In the genomic region with DNA sequence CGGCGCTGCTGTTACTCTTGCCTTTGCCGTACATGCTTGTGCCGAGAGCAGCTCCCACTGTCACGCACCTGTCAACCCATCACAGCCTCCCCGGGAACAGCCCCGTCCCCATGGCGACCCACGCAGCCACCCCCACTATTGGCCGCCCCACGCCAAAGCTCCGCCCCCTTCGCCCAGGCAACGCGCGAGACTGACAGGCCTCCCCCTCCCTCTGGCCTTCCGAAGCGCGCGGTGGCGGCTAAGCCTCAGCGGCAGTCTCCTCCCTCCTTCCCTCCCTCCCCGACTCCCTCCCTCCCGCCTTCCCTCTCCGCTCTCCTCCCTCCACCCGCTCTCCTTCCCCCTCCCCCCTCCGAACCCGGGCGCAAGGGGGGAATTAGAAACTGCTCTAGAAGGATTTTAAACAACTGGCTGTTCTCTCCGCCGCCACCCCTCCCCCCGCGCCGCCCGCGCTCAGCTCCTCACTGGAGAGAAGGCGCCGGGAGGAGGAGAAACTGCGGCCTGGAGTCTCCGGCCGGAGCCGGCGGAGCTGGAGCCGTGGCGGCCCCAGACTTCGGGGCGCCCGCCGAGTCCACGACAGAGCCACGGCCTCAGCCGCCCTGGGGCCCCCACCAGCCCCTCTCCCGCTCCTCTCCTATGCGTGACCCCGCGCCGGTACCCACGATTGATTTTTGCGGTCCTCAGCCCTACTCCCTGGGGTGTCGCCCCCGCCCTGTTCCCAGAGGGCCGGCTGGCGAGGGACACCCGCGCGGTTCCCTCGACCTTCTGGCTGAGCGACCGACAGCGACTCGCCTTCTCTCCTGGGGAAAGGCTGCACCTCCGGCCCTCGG, we compare ENCODE assay signal across 1 cellular context.
TF ChIP-seq lines count a peak whose summit lies in the region.

A gene (minus strand): TSS at position 89 of the 827 bp plus-strand sequence. CDS start 55 bp downstream, at position 34.

TF ChIP-seq in K562, 482 proteins besides CTCF, POLR2A, EP300 and RAD21 (continued from another document and continues in another):
- TF ChIP-seq, protein P1, sequence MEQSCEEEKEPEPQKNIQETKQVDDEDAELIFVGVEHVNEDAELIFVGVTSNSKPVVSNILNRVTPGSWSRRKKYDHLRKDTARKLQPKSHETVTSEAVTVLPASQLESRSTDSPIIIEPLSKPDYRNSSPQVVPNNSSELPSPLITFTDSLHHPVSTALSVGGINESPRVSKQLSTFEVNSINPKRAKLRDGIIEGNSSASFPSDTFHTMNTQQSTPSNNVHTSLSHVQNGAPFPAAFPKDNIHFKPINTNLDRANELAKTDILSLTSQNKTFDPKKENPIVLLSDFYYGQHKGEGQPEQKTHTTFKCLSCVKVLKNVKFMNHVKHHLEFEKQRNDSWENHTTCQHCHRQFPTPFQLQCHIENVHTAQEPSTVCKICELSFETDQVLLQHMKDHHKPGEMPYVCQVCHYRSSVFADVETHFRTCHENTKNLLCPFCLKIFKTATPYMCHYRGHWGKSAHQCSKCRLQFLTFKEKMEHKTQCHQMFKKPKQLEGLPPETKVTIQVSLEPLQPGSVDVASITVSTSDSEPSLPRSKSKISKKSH (CRISPR knock-in tag; IDR thresholded peaks at IDR 0.05): no peak
- TF ChIP-seq CHCHD3 (CRISPR knock-in tag; IDR thresholded peaks at IDR 0.05) (no peak), FOXA1 (IDR thresholded peaks at IDR 0.05; ENCODE audit: borderline replicate concordance) (no peak), ZNF197 (CRISPR knock-in tag; IDR thresholded peaks at IDR 0.05; ENCODE audit: low read depth) (peak; percentile 84; the same call in 1 of the 2 replicates), ZNF316 (IDR thresholded peaks at IDR 0.05) (no peak), ZNF75A (CRISPR knock-in tag; IDR thresholded peaks at IDR 0.05) (no peak), MAFK (IDR thresholded peaks at IDR 0.05; ENCODE audit: low read length) (no peak), TAF9B (IDR thresholded peaks at IDR 0.05; ENCODE audit: partially characterized antibody) (peak; percentile 78), ZNF79 (CRISPR knock-in tag; IDR thresholded peaks at IDR 0.05; ENCODE audit: low read depth) (no peak), ETS2 (tag; IDR thresholded peaks at IDR 0.05; ENCODE audit: borderline replicate concordance, poor library complexity, severe bottlenecking) (no peak), CEBPG (CRISPR knock-in tag; IDR thresholded peaks at IDR 0.05) (no peak), CEBPG (tag; conservative IDR thresholded peaks at IDR 0.05 in 1 of 2, IDR thresholded peaks at IDR 0.05 in 1 of 2) (no peak), DMBX1 (CRISPR knock-in tag; IDR thresholded peaks at IDR 0.05; ENCODE audit: borderline replicate concordance) (no peak)
- TF ChIP-seq, protein P2, sequence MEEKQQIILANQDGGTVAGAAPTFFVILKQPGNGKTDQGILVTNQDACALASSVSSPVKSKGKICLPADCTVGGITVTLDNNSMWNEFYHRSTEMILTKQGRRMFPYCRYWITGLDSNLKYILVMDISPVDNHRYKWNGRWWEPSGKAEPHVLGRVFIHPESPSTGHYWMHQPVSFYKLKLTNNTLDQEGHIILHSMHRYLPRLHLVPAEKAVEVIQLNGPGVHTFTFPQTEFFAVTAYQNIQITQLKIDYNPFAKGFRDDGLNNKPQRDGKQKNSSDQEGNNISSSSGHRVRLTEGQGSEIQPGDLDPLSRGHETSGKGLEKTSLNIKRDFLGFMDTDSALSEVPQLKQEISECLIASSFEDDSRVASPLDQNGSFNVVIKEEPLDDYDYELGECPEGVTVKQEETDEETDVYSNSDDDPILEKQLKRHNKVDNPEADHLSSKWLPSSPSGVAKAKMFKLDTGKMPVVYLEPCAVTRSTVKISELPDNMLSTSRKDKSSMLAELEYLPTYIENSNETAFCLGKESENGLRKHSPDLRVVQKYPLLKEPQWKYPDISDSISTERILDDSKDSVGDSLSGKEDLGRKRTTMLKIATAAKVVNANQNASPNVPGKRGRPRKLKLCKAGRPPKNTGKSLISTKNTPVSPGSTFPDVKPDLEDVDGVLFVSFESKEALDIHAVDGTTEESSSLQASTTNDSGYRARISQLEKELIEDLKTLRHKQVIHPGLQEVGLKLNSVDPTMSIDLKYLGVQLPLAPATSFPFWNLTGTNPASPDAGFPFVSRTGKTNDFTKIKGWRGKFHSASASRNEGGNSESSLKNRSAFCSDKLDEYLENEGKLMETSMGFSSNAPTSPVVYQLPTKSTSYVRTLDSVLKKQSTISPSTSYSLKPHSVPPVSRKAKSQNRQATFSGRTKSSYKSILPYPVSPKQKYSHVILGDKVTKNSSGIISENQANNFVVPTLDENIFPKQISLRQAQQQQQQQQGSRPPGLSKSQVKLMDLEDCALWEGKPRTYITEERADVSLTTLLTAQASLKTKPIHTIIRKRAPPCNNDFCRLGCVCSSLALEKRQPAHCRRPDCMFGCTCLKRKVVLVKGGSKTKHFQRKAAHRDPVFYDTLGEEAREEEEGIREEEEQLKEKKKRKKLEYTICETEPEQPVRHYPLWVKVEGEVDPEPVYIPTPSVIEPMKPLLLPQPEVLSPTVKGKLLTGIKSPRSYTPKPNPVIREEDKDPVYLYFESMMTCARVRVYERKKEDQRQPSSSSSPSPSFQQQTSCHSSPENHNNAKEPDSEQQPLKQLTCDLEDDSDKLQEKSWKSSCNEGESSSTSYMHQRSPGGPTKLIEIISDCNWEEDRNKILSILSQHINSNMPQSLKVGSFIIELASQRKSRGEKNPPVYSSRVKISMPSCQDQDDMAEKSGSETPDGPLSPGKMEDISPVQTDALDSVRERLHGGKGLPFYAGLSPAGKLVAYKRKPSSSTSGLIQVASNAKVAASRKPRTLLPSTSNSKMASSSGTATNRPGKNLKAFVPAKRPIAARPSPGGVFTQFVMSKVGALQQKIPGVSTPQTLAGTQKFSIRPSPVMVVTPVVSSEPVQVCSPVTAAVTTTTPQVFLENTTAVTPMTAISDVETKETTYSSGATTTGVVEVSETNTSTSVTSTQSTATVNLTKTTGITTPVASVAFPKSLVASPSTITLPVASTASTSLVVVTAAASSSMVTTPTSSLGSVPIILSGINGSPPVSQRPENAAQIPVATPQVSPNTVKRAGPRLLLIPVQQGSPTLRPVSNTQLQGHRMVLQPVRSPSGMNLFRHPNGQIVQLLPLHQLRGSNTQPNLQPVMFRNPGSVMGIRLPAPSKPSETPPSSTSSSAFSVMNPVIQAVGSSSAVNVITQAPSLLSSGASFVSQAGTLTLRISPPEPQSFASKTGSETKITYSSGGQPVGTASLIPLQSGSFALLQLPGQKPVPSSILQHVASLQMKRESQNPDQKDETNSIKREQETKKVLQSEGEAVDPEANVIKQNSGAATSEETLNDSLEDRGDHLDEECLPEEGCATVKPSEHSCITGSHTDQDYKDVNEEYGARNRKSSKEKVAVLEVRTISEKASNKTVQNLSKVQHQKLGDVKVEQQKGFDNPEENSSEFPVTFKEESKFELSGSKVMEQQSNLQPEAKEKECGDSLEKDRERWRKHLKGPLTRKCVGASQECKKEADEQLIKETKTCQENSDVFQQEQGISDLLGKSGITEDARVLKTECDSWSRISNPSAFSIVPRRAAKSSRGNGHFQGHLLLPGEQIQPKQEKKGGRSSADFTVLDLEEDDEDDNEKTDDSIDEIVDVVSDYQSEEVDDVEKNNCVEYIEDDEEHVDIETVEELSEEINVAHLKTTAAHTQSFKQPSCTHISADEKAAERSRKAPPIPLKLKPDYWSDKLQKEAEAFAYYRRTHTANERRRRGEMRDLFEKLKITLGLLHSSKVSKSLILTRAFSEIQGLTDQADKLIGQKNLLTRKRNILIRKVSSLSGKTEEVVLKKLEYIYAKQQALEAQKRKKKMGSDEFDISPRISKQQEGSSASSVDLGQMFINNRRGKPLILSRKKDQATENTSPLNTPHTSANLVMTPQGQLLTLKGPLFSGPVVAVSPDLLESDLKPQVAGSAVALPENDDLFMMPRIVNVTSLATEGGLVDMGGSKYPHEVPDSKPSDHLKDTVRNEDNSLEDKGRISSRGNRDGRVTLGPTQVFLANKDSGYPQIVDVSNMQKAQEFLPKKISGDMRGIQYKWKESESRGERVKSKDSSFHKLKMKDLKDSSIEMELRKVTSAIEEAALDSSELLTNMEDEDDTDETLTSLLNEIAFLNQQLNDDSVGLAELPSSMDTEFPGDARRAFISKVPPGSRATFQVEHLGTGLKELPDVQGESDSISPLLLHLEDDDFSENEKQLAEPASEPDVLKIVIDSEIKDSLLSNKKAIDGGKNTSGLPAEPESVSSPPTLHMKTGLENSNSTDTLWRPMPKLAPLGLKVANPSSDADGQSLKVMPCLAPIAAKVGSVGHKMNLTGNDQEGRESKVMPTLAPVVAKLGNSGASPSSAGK (IDR thresholded peaks at IDR 0.05): no peak; the same call in 1 of the 2 replicates
- TF ChIP-seq, protein P3, sequence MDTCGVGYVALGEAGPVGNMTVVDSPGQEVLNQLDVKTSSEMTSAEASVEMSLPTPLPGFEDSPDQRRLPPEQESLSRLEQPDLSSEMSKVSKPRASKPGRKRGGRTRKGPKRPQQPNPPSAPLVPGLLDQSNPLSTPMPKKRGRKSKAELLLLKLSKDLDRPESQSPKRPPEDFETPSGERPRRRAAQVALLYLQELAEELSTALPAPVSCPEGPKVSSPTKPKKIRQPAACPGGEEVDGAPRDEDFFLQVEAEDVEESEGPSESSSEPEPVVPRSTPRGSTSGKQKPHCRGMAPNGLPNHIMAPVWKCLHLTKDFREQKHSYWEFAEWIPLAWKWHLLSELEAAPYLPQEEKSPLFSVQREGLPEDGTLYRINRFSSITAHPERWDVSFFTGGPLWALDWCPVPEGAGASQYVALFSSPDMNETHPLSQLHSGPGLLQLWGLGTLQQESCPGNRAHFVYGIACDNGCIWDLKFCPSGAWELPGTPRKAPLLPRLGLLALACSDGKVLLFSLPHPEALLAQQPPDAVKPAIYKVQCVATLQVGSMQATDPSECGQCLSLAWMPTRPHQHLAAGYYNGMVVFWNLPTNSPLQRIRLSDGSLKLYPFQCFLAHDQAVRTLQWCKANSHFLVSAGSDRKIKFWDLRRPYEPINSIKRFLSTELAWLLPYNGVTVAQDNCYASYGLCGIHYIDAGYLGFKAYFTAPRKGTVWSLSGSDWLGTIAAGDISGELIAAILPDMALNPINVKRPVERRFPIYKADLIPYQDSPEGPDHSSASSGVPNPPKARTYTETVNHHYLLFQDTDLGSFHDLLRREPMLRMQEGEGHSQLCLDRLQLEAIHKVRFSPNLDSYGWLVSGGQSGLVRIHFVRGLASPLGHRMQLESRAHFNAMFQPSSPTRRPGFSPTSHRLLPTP (IDR thresholded peaks at IDR 0.05; ENCODE audit: borderline replicate concordance, extremely low read depth, insufficient read length): no peak
- TF ChIP-seq, protein P4, sequence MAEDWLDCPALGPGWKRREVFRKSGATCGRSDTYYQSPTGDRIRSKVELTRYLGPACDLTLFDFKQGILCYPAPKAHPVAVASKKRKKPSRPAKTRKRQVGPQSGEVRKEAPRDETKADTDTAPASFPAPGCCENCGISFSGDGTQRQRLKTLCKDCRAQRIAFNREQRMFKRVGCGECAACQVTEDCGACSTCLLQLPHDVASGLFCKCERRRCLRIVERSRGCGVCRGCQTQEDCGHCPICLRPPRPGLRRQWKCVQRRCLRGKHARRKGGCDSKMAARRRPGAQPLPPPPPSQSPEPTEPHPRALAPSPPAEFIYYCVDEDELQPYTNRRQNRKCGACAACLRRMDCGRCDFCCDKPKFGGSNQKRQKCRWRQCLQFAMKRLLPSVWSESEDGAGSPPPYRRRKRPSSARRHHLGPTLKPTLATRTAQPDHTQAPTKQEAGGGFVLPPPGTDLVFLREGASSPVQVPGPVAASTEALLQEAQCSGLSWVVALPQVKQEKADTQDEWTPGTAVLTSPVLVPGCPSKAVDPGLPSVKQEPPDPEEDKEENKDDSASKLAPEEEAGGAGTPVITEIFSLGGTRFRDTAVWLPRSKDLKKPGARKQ (CRISPR knock-in tag; IDR thresholded peaks at IDR 0.05): no peak
- TF ChIP-seq, protein P5, sequence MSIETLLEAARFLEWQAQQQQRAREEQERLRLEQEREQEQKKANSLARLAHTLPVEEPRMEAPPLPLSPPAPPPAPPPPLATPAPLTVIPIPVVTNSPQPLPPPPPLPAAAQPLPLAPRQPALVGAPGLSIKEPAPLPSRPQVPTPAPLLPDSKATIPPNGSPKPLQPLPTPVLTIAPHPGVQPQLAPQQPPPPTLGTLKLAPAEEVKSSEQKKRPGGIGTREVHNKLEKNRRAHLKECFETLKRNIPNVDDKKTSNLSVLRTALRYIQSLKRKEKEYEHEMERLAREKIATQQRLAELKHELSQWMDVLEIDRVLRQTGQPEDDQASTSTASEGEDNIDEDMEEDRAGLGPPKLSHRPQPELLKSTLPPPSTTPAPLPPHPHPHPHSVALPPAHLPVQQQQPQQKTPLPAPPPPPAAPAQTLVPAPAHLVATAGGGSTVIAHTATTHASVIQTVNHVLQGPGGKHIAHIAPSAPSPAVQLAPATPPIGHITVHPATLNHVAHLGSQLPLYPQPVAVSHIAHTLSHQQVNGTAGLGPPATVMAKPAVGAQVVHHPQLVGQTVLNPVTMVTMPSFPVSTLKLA (conservative IDR thresholded peaks at IDR 0.05): peak; percentile 51 to 81; a peak in 2 of 4 replicates
- TF ChIP-seq, protein P6, sequence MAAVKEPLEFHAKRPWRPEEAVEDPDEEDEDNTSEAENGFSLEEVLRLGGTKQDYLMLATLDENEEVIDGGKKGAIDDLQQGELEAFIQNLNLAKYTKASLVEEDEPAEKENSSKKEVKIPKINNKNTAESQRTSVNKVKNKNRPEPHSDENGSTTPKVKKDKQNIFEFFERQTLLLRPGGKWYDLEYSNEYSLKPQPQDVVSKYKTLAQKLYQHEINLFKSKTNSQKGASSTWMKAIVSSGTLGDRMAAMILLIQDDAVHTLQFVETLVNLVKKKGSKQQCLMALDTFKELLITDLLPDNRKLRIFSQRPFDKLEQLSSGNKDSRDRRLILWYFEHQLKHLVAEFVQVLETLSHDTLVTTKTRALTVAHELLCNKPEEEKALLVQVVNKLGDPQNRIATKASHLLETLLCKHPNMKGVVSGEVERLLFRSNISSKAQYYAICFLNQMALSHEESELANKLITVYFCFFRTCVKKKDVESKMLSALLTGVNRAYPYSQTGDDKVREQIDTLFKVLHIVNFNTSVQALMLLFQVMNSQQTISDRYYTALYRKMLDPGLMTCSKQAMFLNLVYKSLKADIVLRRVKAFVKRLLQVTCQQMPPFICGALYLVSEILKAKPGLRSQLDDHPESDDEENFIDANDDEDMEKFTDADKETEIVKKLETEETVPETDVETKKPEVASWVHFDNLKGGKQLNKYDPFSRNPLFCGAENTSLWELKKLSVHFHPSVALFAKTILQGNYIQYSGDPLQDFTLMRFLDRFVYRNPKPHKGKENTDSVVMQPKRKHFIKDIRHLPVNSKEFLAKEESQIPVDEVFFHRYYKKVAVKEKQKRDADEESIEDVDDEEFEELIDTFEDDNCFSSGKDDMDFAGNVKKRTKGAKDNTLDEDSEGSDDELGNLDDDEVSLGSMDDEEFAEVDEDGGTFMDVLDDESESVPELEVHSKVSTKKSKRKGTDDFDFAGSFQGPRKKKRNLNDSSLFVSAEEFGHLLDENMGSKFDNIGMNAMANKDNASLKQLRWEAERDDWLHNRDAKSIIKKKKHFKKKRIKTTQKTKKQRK (IDR thresholded peaks at IDR 0.05; ENCODE audit: borderline replicate concordance, low read depth, low read length): no peak
- TF ChIP-seq, protein P7, sequence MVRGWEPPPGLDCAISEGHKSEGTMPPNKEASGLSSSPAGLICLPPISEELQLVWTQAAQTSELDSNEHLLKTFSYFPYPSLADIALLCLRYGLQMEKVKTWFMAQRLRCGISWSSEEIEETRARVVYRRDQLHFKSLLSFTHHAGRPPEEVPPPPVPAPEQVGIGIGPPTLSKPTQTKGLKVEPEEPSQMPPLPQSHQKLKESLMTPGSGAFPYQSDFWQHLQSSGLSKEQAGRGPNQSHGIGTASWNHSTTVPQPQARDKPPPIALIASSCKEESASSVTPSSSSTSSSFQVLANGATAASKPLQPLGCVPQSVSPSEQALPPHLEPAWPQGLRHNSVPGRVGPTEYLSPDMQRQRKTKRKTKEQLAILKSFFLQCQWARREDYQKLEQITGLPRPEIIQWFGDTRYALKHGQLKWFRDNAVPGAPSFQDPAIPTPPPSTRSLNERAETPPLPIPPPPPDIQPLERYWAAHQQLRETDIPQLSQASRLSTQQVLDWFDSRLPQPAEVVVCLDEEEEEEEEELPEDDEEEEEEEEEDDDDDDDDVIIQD (CRISPR knock-in tag; IDR thresholded peaks at IDR 0.05): no peak
